ENCODE assay signal across 27 cellular contexts in the genomic region with DNA sequence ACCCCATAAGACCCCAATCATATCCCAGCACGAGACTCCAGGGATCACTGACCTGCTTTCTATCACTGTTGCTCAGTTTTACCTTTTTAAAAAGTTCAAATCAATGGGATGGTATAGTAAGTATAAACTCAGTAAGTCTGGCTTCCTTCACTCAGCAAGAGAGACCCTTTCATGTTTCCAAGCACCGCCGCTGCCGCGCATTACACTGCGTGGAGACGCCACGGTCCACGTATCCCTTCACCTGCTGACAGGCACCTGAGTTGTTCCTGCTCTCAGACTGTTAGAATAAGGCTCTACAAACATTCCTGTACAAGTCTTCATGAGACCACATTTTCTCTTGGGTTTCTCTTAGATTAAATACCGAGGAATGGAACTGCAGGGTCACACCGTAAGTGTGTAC. TPM values are rescaled to one million over a fixed set of nuclear protein-coding genes. Genes with fewer than 3 reads are reported as not detected.
DNase-seq lines count a peak whose midpoint lies in the region; ATAC-seq and TF ChIP-seq lines count a peak whose summit lies in the region.
"Had no signal": no experiment of that assay in that cellular context is flagged by ENCODE, and none has a peak within 500 bp of the region (broad histone marks: within the 10 kb centered on the region; RNA-seq: fewer than 3 reads in every experiment).

No MANE protein-coding gene starts in this region.

- H3K4ac ChIP-seq in H9 (ENCODE audit: low read depth, low read length), result no peak overlapping the region

- no peak overlapping the region for H3K27ac Mint-ChIP-seq in activated naive CD8-positive, alpha-beta T cell treated with anti-CD3 and anti-CD28 coated beads, Interleukin-2, amount 10 ng/mL, durations not matched to agents 7 days and 5 days
- no peak overlapping the region for H3K27ac Mint-ChIP-seq in activated naive CD8-positive, alpha-beta T cell treated with anti-CD3 and anti-CD28 coated beads, Interleukin-2, amount 50 U/mL, for 24 hours
- H3K27ac Mint-ChIP-seq in H9, result peak overlapping the region in 2 of 3 experiments; percentile 73 to 90; a peak in 4 of 7 replicates
- H3K27ac Mint-ChIP-seq in stimulated activated naive B cell treated with anti-CD40 and anti-IgM and Interleukin-4, amounts not matched to agents 10 μg/mL and 1 μg/mL and 100 μg/mL, for 72 hours, result peak overlapping the region; percentile 42
- H3K27ac Mint-ChIP-seq in natural killer cell, result no peak overlapping the region
- H3K27ac Mint-ChIP-seq: activated CD4-positive, alpha-beta T cell treated with anti-CD3 and anti-CD28 coated beads, Interleukin-2, amount 10 ng/mL, durations not matched to agents 24 days and 14 days; activated T-cell treated with anti-CD3 and anti-CD28 coated beads, Interleukin-2, amount 50 U/mL, for 24 hours; CD4-positive, CD25-positive, alpha-beta regulatory T cell had no signal

- H3K9me3 ChIP-seq in H9 (ENCODE audit: control insufficient read depth, low read depth, low read length) (no peaks in the 10 kb centered on the region), gastroesophageal sphincter (no peaks in the 10 kb centered on the region)
- H3K9me3 ChIP-seq: pancreas, tibial nerve had no signal

- peak; percentile 6 for DNase-seq in activated naive CD8-positive, alpha-beta T cell treated with anti-CD3 and anti-CD28 coated beads, Interleukin-2, amount 10 ng/mL, durations not matched to agents 7 days and 5 days
- DNase-seq in activated naive CD8-positive, alpha-beta T cell treated with anti-CD3 and anti-CD28 coated beads, Interleukin-2, amount 50 U/mL, for 24 hours, result no peak
- DNase-seq in H9 (no peak), natural killer cell (no peak)
- DNase-seq in stimulated activated naive B cell treated with anti-CD40 and anti-IgM and Interleukin-4, amounts not matched to agents 10 μg/mL and 1 μg/mL and 100 μg/mL, for 72 hours, result no peak
- DNase-seq in effector CD4-positive, alpha-beta T cell, result no peak
- DNase-seq: activated CD4-positive, alpha-beta T cell treated with anti-CD3 and anti-CD28 coated beads, Interleukin-2, amount 10 ng/mL, durations not matched to agents 24 days and 14 days; activated gamma-delta T cell treated with Interleukin-2 at 50 U/mL for 16 hours; activated T-cell treated with anti-CD3 and anti-CD28 coated beads, Interleukin-2, amount 50 U/mL, for 24 hours; CD4-positive, CD25-positive, alpha-beta regulatory T cell; cerebellar nuclear complex; DMS79 treated with DMSO at 0.1 percent for 48 hours; GF-D8; mammary epithelial cell; NCI-H1436; NCI-H2081 treated with DMSO at 0.1 percent for 48 hours; NCI-H226; NCI-H69; SIG-M5; stimulated activated CD4-positive, alpha-beta T cell treated with anti-CD3 and anti-CD28 coated beads, Interleukin-4, amount 100 ng/mL, for 1 hour; SW 1271 had no signal

- H3K4me1 ChIP-seq in H9 (ENCODE audit: insufficient read depth, low read length), result no peaks in the 10 kb centered on the region
- H3K4me1 ChIP-seq in gastroesophageal sphincter, result peaks cover 0 to 39% (median 16%) of the 10 kb centered on the region in 3 donors
- H3K4me1 ChIP-seq: neural progenitor cell, pancreas had no signal

- H2BK20ac ChIP-seq in H9 (ENCODE audit: low read depth, low read length, poor library complexity, severe bottlenecking), result no peak overlapping the region

- H4K5ac ChIP-seq in H9 (ENCODE audit: insufficient read length, low read depth, low read length), result no peak overlapping the region

- H3K4me3 ChIP-seq in gastroesophageal sphincter, result no peak overlapping the region
- H3K4me3 ChIP-seq: neural progenitor cell, pancreas, tibial nerve had no signal

- no peaks in the 10 kb centered on the region for H3K23me2 ChIP-seq in H9 (ENCODE audit: insufficient read length, low read depth, low read length, poor library complexity, severe bottlenecking)

- H2BK120ac ChIP-seq in H9 (ENCODE audit: low read depth, low read length, poor library complexity, severe bottlenecking), result no peak overlapping the region

- intact Hi-C loops in natural killer cell (cut with micrococcal nuclease), result no loop called here

- WGBS in H9 (ENCODE audit: extremely low coverage, insufficient read length, low lambda C conversion rate), result no CpG with 5 or more reads among the region's 11 CpGs
- 98% methylated on average over 11 of the region's 11 CpGs; no CpG with 5 or more reads in 1 of the 2 donors for WGBS in gastroesophageal sphincter (ENCODE audit: low coverage in 1 of 2), 2 donors

- TF ChIP-seq POLR2A in gastroesophageal sphincter (IDR thresholded peaks at IDR 0.05), result no peak

- H3K27ac ChIP-seq in H9 (ENCODE audit: insufficient read length, low read depth, low read length), result no peak overlapping the region
- peak overlapping the region in 3 of 4 donors; percentile 26 to 59 (median 38) for H3K27ac ChIP-seq in gastroesophageal sphincter
- H3K27ac ChIP-seq: neural progenitor cell, pancreas, tibial nerve had no signal

- no peak overlapping the region for H2BK5ac ChIP-seq in H9 (ENCODE audit: insufficient read length, low read length)

- H3K36me3 ChIP-seq in gastroesophageal sphincter, result peaks cover 0 to 36% of the 10 kb centered on the region in 2 donors
- H3K36me3 ChIP-seq: neural progenitor cell, pancreas had no signal

- POLR2A ChIA-PET in activated naive CD8-positive, alpha-beta T cell treated with anti-CD3 and anti-CD28 coated beads, Interleukin-2, amount 10 ng/mL, durations not matched to agents 7 days and 5 days (lab: Charles Lee), result no interaction called here

- no peak overlapping the region for H3K4me2 ChIP-seq in H9 (ENCODE audit: insufficient read depth, insufficient read length, low read length)
- H3K4me2 ChIP-seq: neural progenitor cell had no signal

- no peak overlapping the region for H4K91ac ChIP-seq in H9 (ENCODE audit: insufficient read length, low read depth, low read length)

- H3T11ph ChIP-seq in H9 (ENCODE audit: low read length), result no peak overlapping the region

- no peak overlapping the region for H4K8ac ChIP-seq in H9 (replicated peaks; ENCODE audit: insufficient read length, low read depth, low read length)

- TF ChIP-seq EP300 in gastroesophageal sphincter (IDR thresholded peaks at IDR 0.05), result no peak

- no peaks in the 10 kb centered on the region for H3K9me3 Mint-ChIP-seq in activated naive CD8-positive, alpha-beta T cell treated with anti-CD3 and anti-CD28 coated beads, Interleukin-2, amount 10 ng/mL, durations not matched to agents 7 days and 5 days
- no peaks in the 10 kb centered on the region for H3K9me3 Mint-ChIP-seq in activated naive CD8-positive, alpha-beta T cell treated with anti-CD3 and anti-CD28 coated beads, Interleukin-2, amount 50 U/mL, for 24 hours
- no peaks in the 10 kb centered on the region; a peak in 1 of 5 replicates for H3K9me3 Mint-ChIP-seq in H9
- H3K9me3 Mint-ChIP-seq in stimulated activated naive B cell treated with anti-CD40 and anti-IgM and Interleukin-4, amounts not matched to agents 10 μg/mL and 1 μg/mL and 100 μg/mL, for 72 hours, result no peaks in the 10 kb centered on the region
- H3K9me3 Mint-ChIP-seq in natural killer cell, result no peaks in the 10 kb centered on the region
- H3K9me3 Mint-ChIP-seq: activated CD4-positive, alpha-beta T cell treated with anti-CD3 and anti-CD28 coated beads, Interleukin-2, amount 10 ng/mL, durations not matched to agents 24 days and 14 days; activated T-cell treated with anti-CD3 and anti-CD28 coated beads, Interleukin-2, amount 50 U/mL, for 24 hours; CD4-positive, CD25-positive, alpha-beta regulatory T cell; neural progenitor cell had no signal

- no peak overlapping the region for H3K18ac ChIP-seq in H9 (ENCODE audit: insufficient read length, low read depth, low read length)

- TF ChIP-seq CTCF in H9 (conservative IDR thresholded peaks at IDR 0.05) (no peak), gastroesophageal sphincter (IDR thresholded peaks at IDR 0.05) (no peak), natural killer cell (IDR thresholded peaks at IDR 0.05) (no peak)

- no peak overlapping the region for H2AFZ ChIP-seq in H9 (ENCODE audit: low read length)
- H2AFZ ChIP-seq: neural progenitor cell had no signal

- no peaks in the 10 kb centered on the region for H3K79me1 ChIP-seq in H9 (ENCODE audit: insufficient read depth, low read depth, low read length, poor library complexity, severe bottlenecking)

- no peak overlapping the region for H3K14ac ChIP-seq in H9 (ENCODE audit: insufficient read depth, low read length)

- no peak for ATAC-seq in activated naive CD8-positive, alpha-beta T cell treated with anti-CD3 and anti-CD28 coated beads, Interleukin-2, amount 10 ng/mL, durations not matched to agents 7 days and 5 days (ENCODE audit: low read depth)
- ATAC-seq in activated naive CD8-positive, alpha-beta T cell treated with anti-CD3 and anti-CD28 coated beads, Interleukin-2, amount 50 U/mL, for 24 hours, result no peak
- ATAC-seq in gastroesophageal sphincter (no peak), natural killer cell (no peak), HG02938 (IDR thresholded peaks at IDR 0.05; ENCODE audit: unreplicated experiment) (no peak)
- no peak for ATAC-seq in stimulated activated naive B cell treated with anti-CD40 and anti-IgM and Interleukin-4, amounts not matched to agents 10 μg/mL and 1 μg/mL and 100 μg/mL, for 72 hours (replicated peaks)
- ATAC-seq: HCT116, pancreas had no signal

- H3K79me2 ChIP-seq in H9 (ENCODE audit: insufficient read depth, low read length), result no peaks in the 10 kb centered on the region

- no peak overlapping the region for H2BK15ac ChIP-seq in H9 (ENCODE audit: low read depth, low read length)

- H2AK5ac ChIP-seq in H9 (ENCODE audit: insufficient read length, low read length), result no peak overlapping the region

- H3K9ac ChIP-seq in H9 (ENCODE audit: extremely low read depth, insufficient read length, low read length), result no peak overlapping the region
- H3K9ac ChIP-seq: neural progenitor cell had no signal

- H3K56ac ChIP-seq in H9 (ENCODE audit: insufficient read length, low read depth, low read length), result no peak overlapping the region

- H4K20me1 ChIP-seq in H9 (ENCODE audit: control insufficient read depth, insufficient read depth, insufficient read length), result no peaks in the 10 kb centered on the region

- H3K27me3 Mint-ChIP-seq in activated naive CD8-positive, alpha-beta T cell treated with anti-CD3 and anti-CD28 coated beads, Interleukin-2, amount 10 ng/mL, durations not matched to agents 7 days and 5 days, result no peaks in the 10 kb centered on the region
- H3K27me3 Mint-ChIP-seq in activated naive CD8-positive, alpha-beta T cell treated with anti-CD3 and anti-CD28 coated beads, Interleukin-2, amount 50 U/mL, for 24 hours, result no peaks in the 10 kb centered on the region
- H3K27me3 Mint-ChIP-seq in H9 (ENCODE audit: low read depth) (no peaks in the 10 kb centered on the region), natural killer cell (ENCODE audit: low read depth in 2 of 2) (no peaks in the 10 kb centered on the region)
- H3K27me3 Mint-ChIP-seq in stimulated activated naive B cell treated with anti-CD40 and anti-IgM and Interleukin-4, amounts not matched to agents 10 μg/mL and 1 μg/mL and 100 μg/mL, for 72 hours, result no peaks in the 10 kb centered on the region
- H3K27me3 Mint-ChIP-seq: activated CD4-positive, alpha-beta T cell treated with anti-CD3 and anti-CD28 coated beads, Interleukin-2, amount 10 ng/mL, durations not matched to agents 24 days and 14 days; activated T-cell treated with anti-CD3 and anti-CD28 coated beads, Interleukin-2, amount 50 U/mL, for 24 hours; CD4-positive, CD25-positive, alpha-beta regulatory T cell had no signal

- no peak overlapping the region for H3K4me3 Mint-ChIP-seq in activated naive CD8-positive, alpha-beta T cell treated with anti-CD3 and anti-CD28 coated beads, Interleukin-2, amount 10 ng/mL, durations not matched to agents 7 days and 5 days
- no peak overlapping the region for H3K4me3 Mint-ChIP-seq in activated naive CD8-positive, alpha-beta T cell treated with anti-CD3 and anti-CD28 coated beads, Interleukin-2, amount 50 U/mL, for 24 hours
- H3K4me3 Mint-ChIP-seq in H9 (no peak overlapping the region), natural killer cell (no peak overlapping the region)
- H3K4me3 Mint-ChIP-seq in stimulated activated naive B cell treated with anti-CD40 and anti-IgM and Interleukin-4, amounts not matched to agents 10 μg/mL and 1 μg/mL and 100 μg/mL, for 72 hours, result no peak overlapping the region
- H3K4me3 Mint-ChIP-seq: activated CD4-positive, alpha-beta T cell treated with anti-CD3 and anti-CD28 coated beads, Interleukin-2, amount 10 ng/mL, durations not matched to agents 24 days and 14 days; activated T-cell treated with anti-CD3 and anti-CD28 coated beads, Interleukin-2, amount 50 U/mL, for 24 hours; CD4-positive, CD25-positive, alpha-beta regulatory T cell had no signal

- no peak overlapping the region for H2BK12ac ChIP-seq in H9 (ENCODE audit: insufficient read length, low read depth, low read length)

- H3K4me1 Mint-ChIP-seq in activated naive CD8-positive, alpha-beta T cell treated with anti-CD3 and anti-CD28 coated beads, Interleukin-2, amount 10 ng/mL, durations not matched to agents 7 days and 5 days, result no peaks in the 10 kb centered on the region
- H3K4me1 Mint-ChIP-seq in activated naive CD8-positive, alpha-beta T cell treated with anti-CD3 and anti-CD28 coated beads, Interleukin-2, amount 50 U/mL, for 24 hours, result peaks cover 4% of the 10 kb centered on the region
- H3K4me1 Mint-ChIP-seq in H9 (no peaks in the 10 kb centered on the region), natural killer cell (peaks cover 0 to 5% of the 10 kb centered on the region in 2 donors)
- H3K4me1 Mint-ChIP-seq in stimulated activated naive B cell treated with anti-CD40 and anti-IgM and Interleukin-4, amounts not matched to agents 10 μg/mL and 1 μg/mL and 100 μg/mL, for 72 hours, result peaks cover 30 to 39% of the 10 kb centered on the region in 2 donors
- H3K4me1 Mint-ChIP-seq: activated CD4-positive, alpha-beta T cell treated with anti-CD3 and anti-CD28 coated beads, Interleukin-2, amount 10 ng/mL, durations not matched to agents 24 days and 14 days; CD4-positive, CD25-positive, alpha-beta regulatory T cell had no signal

- H3K27me3 ChIP-seq in H9 (ENCODE audit: insufficient read depth, low read length) (no peaks in the 10 kb centered on the region), gastroesophageal sphincter (no peaks in the 10 kb centered on the region)
- H3K27me3 ChIP-seq: neural progenitor cell, pancreas, tibial nerve had no signal

- no peak overlapping the region for H3K23ac ChIP-seq in H9 (ENCODE audit: insufficient read length, low read depth, low read length)

- peaks cover 3% of the 10 kb centered on the region for H3K36me3 Mint-ChIP-seq in activated naive CD8-positive, alpha-beta T cell treated with anti-CD3 and anti-CD28 coated beads, Interleukin-2, amount 10 ng/mL, durations not matched to agents 7 days and 5 days
- H3K36me3 Mint-ChIP-seq in activated naive CD8-positive, alpha-beta T cell treated with anti-CD3 and anti-CD28 coated beads, Interleukin-2, amount 50 U/mL, for 24 hours (ENCODE audit: low read depth), result peaks cover 13% of the 10 kb centered on the region
- H3K36me3 Mint-ChIP-seq in H9 (ENCODE audit: insufficient read depth in 1 of 3, low read depth in 3 of 3) (peaks cover 25 to 44% (median 44%) of the 10 kb centered on the region in 3 experiments; a peak in 6 of 7 replicates), natural killer cell (no peaks in the 10 kb centered on the region)
- H3K36me3 Mint-ChIP-seq in stimulated activated naive B cell treated with anti-CD40 and anti-IgM and Interleukin-4, amounts not matched to agents 10 μg/mL and 1 μg/mL and 100 μg/mL, for 72 hours, result peaks cover 35 to 68% of the 10 kb centered on the region in 2 donors

RNA-seq across cellular contexts. Expression of a gene that starts 28.3 kb away (rescaled TPM):
- total RNA-seq in activated naive CD8-positive, alpha-beta T cell treated with anti-CD3 and anti-CD28 coated beads, Interleukin-2, amount 10 ng/mL, durations not matched to agents 7 days and 5 days, result 10 to 100 TPM; 72.7 to 82.6 TPM
- total RNA-seq in H9 (2021) (37.4 and 39.0 TPM in 2 replicates), gastroesophageal sphincter (10 to 100 TPM; 22.3 to 56.6 (median 35.0) TPM), natural killer cell (10 to 100 TPM; 53.6 to 81.2 (median 77.4) TPM)

RNA-seq across cellular contexts. Expression of a gene that starts 37.6 kb away (rescaled TPM):
- total RNA-seq in activated naive CD8-positive, alpha-beta T cell treated with anti-CD3 and anti-CD28 coated beads, Interleukin-2, amount 10 ng/mL, durations not matched to agents 7 days and 5 days, result 10 to 100 TPM; 27.4 to 29.3 TPM
- total RNA-seq in H9 (2021) (57.2 and 59.0 TPM in 2 replicates), gastroesophageal sphincter (10 to 100 TPM; 16.0 to 21.9 (median 17.8) TPM), natural killer cell (10 to 100 TPM in 2 of 3 donors, 1 to 10 TPM in 1; 7.9 to 12.0 (median 10.0) TPM)

RNA-seq across cellular contexts. Expression of a gene that starts 37.6 kb away (rescaled TPM):
- total RNA-seq in activated naive CD8-positive, alpha-beta T cell treated with anti-CD3 and anti-CD28 coated beads, Interleukin-2, amount 10 ng/mL, durations not matched to agents 7 days and 5 days, result 10 to 100 TPM; 92.2 to 95.8 TPM
- 80.3 and 84.7 TPM in 2 replicates for total RNA-seq in H9 (2021)
- total RNA-seq in gastroesophageal sphincter, result 10 to 100 TPM in 2 of 4 donors, 1 to 10 TPM in 2; 4.3 to 15.9 (median 10.6) TPM
- total RNA-seq in natural killer cell, result 10 to 100 TPM; 17.9 to 19.2 (median 18.2) TPM

Comparison
In these comparisons a context has a peak if more than half of its experiments do, and no peak if none do; other contexts are left out.
1. H3K27ac Mint-ChIP-seq: peak in H9 (2 of 3) and stimulated activated naive B cell treated with anti-CD40 and anti-IgM and Interleukin-4, amounts not matched to agents 10 μg/mL and 1 μg/mL and 100 μg/mL, for 72 hours (single experiment); none in activated naive CD8-positive, alpha-beta T cell treated with anti-CD3 and anti-CD28 coated beads, Interleukin-2, amount 10 ng/mL, durations not matched to agents 7 days and 5 days (single experiment), activated naive CD8-positive, alpha-beta T cell treated with anti-CD3 and anti-CD28 coated beads, Interleukin-2, amount 50 U/mL, for 24 hours (single experiment) and natural killer cell (0 of 2).